In the genomic region with DNA sequence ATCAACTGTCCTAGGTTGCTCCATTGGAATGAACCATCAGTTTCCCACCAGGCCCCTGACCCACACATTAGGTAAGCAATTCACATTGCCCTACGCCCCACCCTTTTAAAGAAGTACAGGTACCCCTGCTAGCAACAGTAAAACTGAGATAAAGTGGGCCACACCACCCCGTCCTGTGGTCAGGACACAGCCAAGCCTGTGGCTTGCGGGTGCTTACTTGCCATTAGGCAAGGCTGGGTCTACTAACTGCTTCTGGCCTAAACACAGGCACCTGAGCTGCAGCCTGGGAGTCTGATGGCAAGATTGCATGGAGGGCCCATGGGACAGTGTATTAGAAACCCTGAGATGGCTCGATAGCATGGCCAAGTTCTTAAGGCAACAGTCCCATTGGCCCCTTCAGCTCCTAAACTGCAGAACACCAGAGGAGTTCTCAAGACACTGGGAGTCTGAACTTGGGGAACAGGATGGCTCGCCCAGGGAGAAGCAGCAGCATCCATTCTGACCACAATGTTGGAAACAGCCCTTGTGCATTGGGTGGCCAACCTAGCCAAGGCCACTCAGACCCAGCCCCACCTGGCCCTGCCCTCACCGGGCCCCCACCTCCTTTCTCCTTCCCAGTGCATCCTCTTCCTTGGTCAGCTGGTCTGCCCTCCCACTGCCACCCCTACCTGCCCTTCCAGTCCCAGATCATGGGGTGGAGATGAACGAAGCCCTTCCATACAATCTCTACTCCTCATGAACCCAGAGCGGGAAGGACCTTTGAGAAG, we compare ENCODE assay signal across 30 cellular contexts.
DNase-seq lines count a peak whose midpoint lies in the region; ATAC-seq and TF ChIP-seq lines count a peak whose summit lies in the region.
"Had no signal": no experiment of that assay in that cellular context is flagged by ENCODE, and none has a peak within 500 bp of the region (broad histone marks: within the 10 kb centered on the region; RNA-seq: fewer than 3 reads in every experiment).

No MANE protein-coding gene starts in this region.

- H3K4me1 ChIP-seq in left lung (peaks cover 28 to 62% of the 10 kb centered on the region in 2 donors), skeletal muscle satellite cell (ENCODE audit: control insufficient read depth, insufficient read depth, low read length) (peaks cover 37% of the 10 kb centered on the region), uterus (peaks cover 4 to 11% of the 10 kb centered on the region in 2 donors)

- intact Hi-C loops in Right ventricle myocardium inferior (cut with DNase I) (no loop called here), left ventricle myocardium superior (cut with micrococcal nuclease) (no loop called here), left lung (cut with DNase I) (no loop called here), uterus (cut with DNase I; ENCODE audit: low total_unique reads) (no loop called here), CD14-positive monocyte (cut with micrococcal nuclease) (no loop called here)

- no peaks in the 10 kb centered on the region for H3K9me3 Mint-ChIP-seq in CD14-positive monocyte
- H3K9me3 Mint-ChIP-seq: activated CD4-positive, alpha-beta memory T cell treated with anti-CD3 and anti-CD28 coated beads for 36 hours; activated naive CD4-positive, alpha-beta T cell treated with anti-CD3 and anti-CD28 coated beads, Interleukin-2, amount 50 U/mL, for 72 hours; activated T-helper 2 cell treated with anti-CD3 and anti-CD28 coated beads, Interferon-gamma antibody, Interleukin-2, Interleukin-4, amounts not matched to agents 10 μg/mL and 5 μg/mL and 100 μg/mL, durations not matched to agents 14 hours and 24 hours and 36 hours; CD8-positive, alpha-beta memory T cell; central memory CD8-positive, alpha-beta T cell; nephron progenitor cell had no signal

- peaks cover 4 to 12% of the 10 kb centered on the region in 2 donors for H3K36me3 Mint-ChIP-seq in CD14-positive monocyte
- H3K36me3 Mint-ChIP-seq: activated CD4-positive, alpha-beta memory T cell treated with anti-CD3 and anti-CD28 coated beads for 36 hours; activated naive CD4-positive, alpha-beta T cell treated with anti-CD3 and anti-CD28 coated beads, Interleukin-2, amount 50 U/mL, for 72 hours; CD8-positive, alpha-beta memory T cell had no signal

- H3K4me1 Mint-ChIP-seq in CD14-positive monocyte = peaks cover 3% of the 10 kb centered on the region
- H3K4me1 Mint-ChIP-seq: CD8-positive, alpha-beta memory T cell; central memory CD8-positive, alpha-beta T cell had no signal

- ATAC-seq in Right ventricle myocardium inferior = no peak
- no peak for ATAC-seq in left ventricle myocardium superior
- ATAC-seq in left lung = no peak
- ATAC-seq: activated CD4-positive, CD25-positive, alpha-beta regulatory T cell treated with anti-CD3 and anti-CD28 coated beads, Interleukin-2, amount 50 U/mL, for 24 hours; activated naive CD4-positive, alpha-beta T cell treated with anti-CD3 and anti-CD28 coated beads, Interleukin-2, amount 50 U/mL, for 72 hours; HCT116; K562; left lobe of liver had no signal

- H3K4me2 ChIP-seq in skeletal muscle satellite cell (ENCODE audit: low read length) = no peak overlapping the region
- H3K4me2 ChIP-seq: hepatocyte, PC-9 had no signal

- H3K27me3 Mint-ChIP-seq in CD14-positive monocyte (ENCODE audit: low read depth in 3 of 3) = peaks cover 0 to 1% (median 1%) of the 10 kb centered on the region in 3 donors

- no peak overlapping the region for H3K4me3 ChIP-seq in left lung
- no peak overlapping the region for H3K4me3 ChIP-seq in skeletal muscle satellite cell (ENCODE audit: low read length)
- no peak overlapping the region for H3K4me3 ChIP-seq in uterus
- H3K4me3 ChIP-seq: hepatocyte, K562, PC-9, skin epidermis, testis had no signal

- no peaks in the 10 kb centered on the region for H3K9me3 ChIP-seq in left lung
- H3K9me3 ChIP-seq in skeletal muscle satellite cell (replicated peaks; ENCODE audit: low read length) = no peaks in the 10 kb centered on the region
- H3K9me3 ChIP-seq in uterus = no peaks in the 10 kb centered on the region
- H3K9me3 ChIP-seq: testis had no signal

- no peak overlapping the region for H3K4me3 Mint-ChIP-seq in CD14-positive monocyte
- H3K4me3 Mint-ChIP-seq: activated CD4-positive, alpha-beta memory T cell treated with anti-CD3 and anti-CD28 coated beads for 36 hours; CD8-positive, alpha-beta memory T cell; central memory CD8-positive, alpha-beta T cell; nephron progenitor cell had no signal

- H3K27me3 ChIP-seq in left lung (no peaks in the 10 kb centered on the region), skeletal muscle satellite cell (ENCODE audit: control insufficient read depth, insufficient read depth, low read length) (no peaks in the 10 kb centered on the region), uterus (no peaks in the 10 kb centered on the region)
- H3K27me3 ChIP-seq: hepatocyte, testis had no signal

- H3K9ac ChIP-seq in skeletal muscle satellite cell (ENCODE audit: low read depth, low read length) = peak overlapping the region; percentile 41

- no peak overlapping the region for H3K27ac Mint-ChIP-seq in CD14-positive monocyte
- H3K27ac Mint-ChIP-seq: activated CD4-positive, alpha-beta memory T cell treated with anti-CD3 and anti-CD28 coated beads for 36 hours; activated naive CD4-positive, alpha-beta T cell treated with anti-CD3 and anti-CD28 coated beads, Interleukin-2, amount 50 U/mL, for 72 hours; activated T-helper 2 cell treated with anti-CD3 and anti-CD28 coated beads, Interferon-gamma antibody, Interleukin-2, Interleukin-4, amounts not matched to agents 10 μg/mL and 5 μg/mL and 100 μg/mL, durations not matched to agents 14 hours and 24 hours and 36 hours; CD8-positive, alpha-beta memory T cell had no signal

- TF ChIP-seq CTCF in left lung (IDR thresholded peaks at IDR 0.05) (no peak), uterus (IDR thresholded peaks at IDR 0.05) (no peak), CD14-positive monocyte (IDR thresholded peaks at IDR 0.05) (no peak)

- H3K27ac ChIP-seq in left lung = peak overlapping the region; percentile 30 to 73
- H3K27ac ChIP-seq in uterus = peak overlapping the region; percentile 36 to 53
- H3K27ac ChIP-seq: epithelial cell of prostate, hepatocyte, PC-9 had no signal

- H3K36me3 ChIP-seq in left lung (peaks cover 0 to 66% of the 10 kb centered on the region in 2 donors), skeletal muscle satellite cell (ENCODE audit: insufficient read depth, low read length) (peaks cover 25% of the 10 kb centered on the region), uterus (no peaks in the 10 kb centered on the region)

- no peak for TF ChIP-seq POLR2A in uterus (IDR thresholded peaks at IDR 0.05)

- DNase-seq in Right ventricle myocardium inferior (ENCODE audit: missing footprints) = peak; percentile 37
- no peak for DNase-seq in left ventricle myocardium superior
- DNase-seq in left lung = peak in 1 of 2 donors; percentile 54
- no peak for DNase-seq in uterus
- no peak for DNase-seq in NCI-H526 treated with DMSO at 0.1 percent for 48 hours (lab: John Stamatoyannopoulos, UW)
- DNase-seq in CD14-positive monocyte (ENCODE audit: low spot score) = no peak
- DNase-seq in HuH-7 (ENCODE audit: low spot score) = no peak
- DNase-seq: 8988T; activated CD4-positive, alpha-beta memory T cell treated with anti-CD3 and anti-CD28 coated beads for 36 hours; CD8-positive, alpha-beta memory T cell; DMS153; MM.1S; NCI-H1417 treated with DMSO at 0.1 percent for 48 hours; NCI-H2081 treated with DMSO at 0.1 percent for 48 hours; NCI-H446; nephron progenitor cell; PC-9; stimulated activated CD4-positive, alpha-beta T cell treated with anti-CD3 and anti-CD28 coated beads, Interleukin-1b, Interleukin-23, amount 100 ng/mL, for 48 hours had no signal
